12 cellular contexts compared by ENCODE assay signal in the genomic region with DNA sequence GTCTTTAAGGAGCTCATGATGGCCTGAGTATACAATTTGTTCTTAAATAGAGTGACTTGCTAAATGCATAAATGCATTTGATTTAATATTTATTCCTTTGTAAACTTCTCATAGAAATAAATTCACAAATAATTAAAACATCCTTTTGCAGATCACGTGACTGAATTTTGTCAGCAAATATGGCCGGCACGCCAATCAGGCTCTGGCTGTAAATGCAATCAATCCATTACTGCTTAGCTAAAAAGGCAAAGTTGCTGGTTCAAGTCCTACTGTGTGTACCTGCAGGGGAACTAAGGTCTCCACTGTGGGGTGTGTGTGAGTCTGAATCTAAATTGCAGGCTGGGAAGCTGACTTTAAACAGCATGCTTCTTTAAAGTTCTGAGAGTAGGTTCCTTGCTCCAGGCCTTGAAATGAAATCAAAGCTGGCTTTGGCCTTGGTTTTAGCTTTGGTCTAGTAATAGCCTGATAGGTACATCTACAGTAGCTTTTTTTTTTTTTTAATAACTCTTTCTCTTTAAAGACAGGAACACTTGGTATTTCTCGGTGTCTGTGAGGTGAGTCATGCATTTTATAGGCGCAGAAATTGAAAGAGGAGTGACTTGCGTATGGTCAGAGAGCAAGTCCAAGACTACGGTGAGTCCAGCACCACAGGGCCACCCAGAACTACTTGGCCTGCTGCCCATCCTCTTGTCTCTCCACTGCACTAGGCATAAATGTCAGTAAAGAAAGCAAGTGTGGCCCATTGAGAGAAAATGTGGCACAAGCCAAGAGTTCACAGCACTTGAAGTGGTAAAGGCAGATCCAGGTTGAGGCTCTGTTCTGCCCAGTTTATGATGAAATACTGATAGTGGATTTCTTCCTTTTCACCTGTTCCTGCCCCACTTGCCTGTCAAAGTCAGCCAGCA. TPM values are rescaled to one million over a fixed set of nuclear protein-coding genes. Genes with fewer than 3 reads are reported as not detected.
DNase-seq lines count a peak whose midpoint lies in the region; ATAC-seq and TF ChIP-seq lines count a peak whose summit lies in the region.
"Had no signal": no experiment of that assay in that cellular context is flagged by ENCODE, and none has a peak within 500 bp of the region (broad histone marks: within the 10 kb centered on the region; RNA-seq: fewer than 3 reads in every experiment).

No MANE protein-coding gene starts in this region.

- intact Hi-C loops in spleen (cut with DNase I; ENCODE audit: low total_unique reads): no loop called here

- WGBS in spleen, 5 donors: 68 to 83% (median 74%) methylated on average over 7 of the region's 7 CpGs

- peaks cover 0 to 35% (median 15%) of the 10 kb centered on the region in 6 donors for H3K4me1 ChIP-seq in spleen

- ATAC-seq in HG03108 (IDR thresholded peaks at IDR 0.05; ENCODE audit: unreplicated experiment): no peak
- no peak for ATAC-seq in GM19035 (IDR thresholded peaks at IDR 0.05; ENCODE audit: unreplicated experiment)
- ATAC-seq: activated CD4-positive, CD25-positive, alpha-beta regulatory T cell treated with anti-CD3 and anti-CD28 coated beads, Interleukin-2, amount 50 U/mL, for 24 hours had no signal

- H3K9me3 ChIP-seq in spleen: no peaks in the 10 kb centered on the region

- H3K27me3 ChIP-seq in spleen (replicated peaks in 1 of 7): no peaks in the 10 kb centered on the region

- DNase-seq in EL (peak; percentile 90), NCI-H69 (lab: John Stamatoyannopoulos, UW) (peak; percentile 58), dermis blood vessel endothelial cell (peak; percentile 46), renal cortical epithelial cell (ENCODE audit: low read depth) (peak; percentile 96), NOMO-1 treated with DMSO at 0.1 percent for 48 hours (lab: John Stamatoyannopoulos, UW; ENCODE audit: unreplicated experiment) (no peak), spleen (no peak)
- DNase-seq: GDM1; NCI-H446; stimulated activated CD4-positive, alpha-beta T cell treated with anti-CD3 and anti-CD28 coated beads, Interleukin-4, amount 100 ng/mL, for 4 hours had no signal

- H3K36me3 ChIP-seq in spleen: no peaks in the 10 kb centered on the region

- no peak for TF ChIP-seq CTCF in spleen (IDR thresholded peaks at IDR 0.05 in 8 of 11, conservative IDR thresholded peaks at IDR 0.05 in 3 of 11)

- H3K4me3 ChIP-seq in spleen: no peak overlapping the region

- TF ChIP-seq POLR2A in spleen (IDR thresholded peaks at IDR 0.05): no peak

- H3K27ac ChIP-seq in spleen: no peak overlapping the region

RNA-seq across cellular contexts. Expression of gene LYST, which starts 36.2 kb away (rescaled TPM):
- total RNA-seq in dermis blood vessel endothelial cell: 16.1 and 17.4 TPM in 2 replicates
- total RNA-seq in renal cortical epithelial cell: 12.0 and 23.6 TPM in 2 replicates
- 100 to 1,000 TPM in 5 of 7 donors, 10 to 100 TPM in 2; 76.9 to 169 (median 109) TPM for total RNA-seq in spleen
- 10 to 100 TPM in 1 of 3 donors, 1 to 10 TPM in 2; 9.0 to 11.8 (median 9.9) TPM for polyA plus RNA-seq in spleen

Comparison
In these comparisons a context has a peak if more than half of its experiments do, and no peak if none do; other contexts are left out.
1. DNase-seq: peak in EL (single experiment), NCI-H69 (single experiment), dermis blood vessel endothelial cell (single experiment) and renal cortical epithelial cell (single experiment); none in NOMO-1 treated with DMSO at 0.1 percent for 48 hours (single experiment) and spleen (single experiment).